In the genomic region with DNA sequence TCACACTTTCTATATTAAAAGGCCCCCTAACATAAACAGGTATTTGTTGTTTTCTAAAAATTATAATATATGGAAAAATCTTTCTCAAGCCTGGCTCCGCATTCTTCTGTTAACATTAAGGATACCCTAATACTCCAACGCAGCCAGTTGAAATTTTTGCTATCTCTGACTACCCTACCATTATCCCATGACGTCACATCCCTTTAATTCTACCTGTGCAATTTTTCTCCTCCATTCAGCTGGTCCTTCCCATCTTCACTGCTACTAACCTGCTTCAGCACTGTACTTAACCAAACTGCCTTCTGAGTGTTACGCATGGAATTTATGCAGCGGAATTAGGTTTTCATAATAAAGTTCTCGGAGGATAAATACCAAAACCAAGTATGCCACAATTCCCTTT, we compare ENCODE assay signal across 9 cellular contexts. TPM values are rescaled to one million over a fixed set of nuclear protein-coding genes. Genes with fewer than 3 reads are reported as not detected.
A peak's percentile ranks its signal among the peaks of the same experiment; 100 is the strongest.
DNase-seq lines count a peak whose midpoint lies in the region; ATAC-seq lines count a peak whose summit lies in the region.
"Had no signal": no experiment of that assay in that cellular context is flagged by ENCODE, and none has a peak within 500 bp of the region (broad histone marks: within the 10 kb centered on the region; RNA-seq: fewer than 3 reads in every experiment).

No MANE protein-coding gene starts in this region.

- H3K9ac ChIP-seq in subcutaneous abdominal adipose tissue (ENCODE audit: low read length in 5 of 5), result peak overlapping the region; percentile 88 to 93 (median 92)

- peaks cover 31% of the 10 kb centered on the region for H3K4me1 Mint-ChIP-seq in activated CD4-positive, alpha-beta T cell treated with anti-CD3 and anti-CD28 coated beads for 36 hours
- peaks cover 49% of the 10 kb centered on the region for H3K4me1 Mint-ChIP-seq in activated CD8-positive, alpha-beta T cell treated with anti-CD3 and anti-CD28 coated beads, Interleukin-2, amount 10 ng/mL, durations not matched to agents 7 days and 5 days (ENCODE audit: low read depth)
- peaks cover 25 to 27% of the 10 kb centered on the region in 2 donors for H3K4me1 Mint-ChIP-seq in immature natural killer cell

- no peaks in the 10 kb centered on the region for H3K27me3 Mint-ChIP-seq in activated CD4-positive, alpha-beta T cell treated with anti-CD3 and anti-CD28 coated beads for 36 hours
- no peaks in the 10 kb centered on the region for H3K27me3 Mint-ChIP-seq in activated CD8-positive, alpha-beta T cell treated with anti-CD3 and anti-CD28 coated beads, Interleukin-2, amount 10 ng/mL, durations not matched to agents 7 days and 5 days (ENCODE audit: low read depth)
- peaks cover 1 to 8% (median 7%) of the 10 kb centered on the region in 3 donors for H3K27me3 Mint-ChIP-seq in immature natural killer cell (ENCODE audit: low read depth in 3 of 3)

- H3K4me3 Mint-ChIP-seq in activated CD4-positive, alpha-beta T cell treated with anti-CD3 and anti-CD28 coated beads for 36 hours, result peak overlapping the region; percentile 89
- peak overlapping the region; percentile 97 for H3K4me3 Mint-ChIP-seq in activated CD8-positive, alpha-beta T cell treated with anti-CD3 and anti-CD28 coated beads, Interleukin-2, amount 10 ng/mL, durations not matched to agents 7 days and 5 days
- H3K4me3 Mint-ChIP-seq in immature natural killer cell, result peak overlapping the region; percentile 98 to 99 (median 99)

- H3K9me3 ChIP-seq in subcutaneous abdominal adipose tissue (ENCODE audit: control insufficient read depth in 5 of 5, low read length in 5 of 5), result no peaks in the 10 kb centered on the region

- H3K36me3 ChIP-seq in subcutaneous abdominal adipose tissue (ENCODE audit: control insufficient read depth in 5 of 5, insufficient read depth in 5 of 5, low read length in 5 of 5), result peaks cover 0 to 8% (median 4%) of the 10 kb centered on the region in 5 donors

- ATAC-seq in activated CD4-positive, alpha-beta T cell treated with anti-CD3 and anti-CD28 coated beads for 36 hours, result no peak
- ATAC-seq in activated CD8-positive, alpha-beta T cell treated with anti-CD3 and anti-CD28 coated beads, Interleukin-2, amount 10 ng/mL, durations not matched to agents 7 days and 5 days, result no peak
- ATAC-seq in GM18858 (IDR thresholded peaks at IDR 0.05; ENCODE audit: unreplicated experiment), result no peak

- POLR2A ChIA-PET in activated CD4-positive, alpha-beta T cell treated with anti-CD3 and anti-CD28 coated beads for 36 hours (lab: Charles Lee), result no interaction called here
- POLR2A ChIA-PET in activated CD8-positive, alpha-beta T cell treated with anti-CD3 and anti-CD28 coated beads, Interleukin-2, amount 10 ng/mL, durations not matched to agents 7 days and 5 days (lab: Charles Lee), result interaction anchor here (0.9 to 1.2 kb wide), 3 partner anchors 9 to 152 kb away, joined by 3 read pairs; a partner anchor contains a TSS

- CTCF ChIA-PET in activated CD4-positive, alpha-beta T cell treated with anti-CD3 and anti-CD28 coated beads for 36 hours (lab: Charles Lee), result interaction anchor here (0.7 to 1.1 kb wide), 3 partner anchors 29 to 153 kb away, joined by 3 read pairs; no protein-coding TSS in a partner anchor
- CTCF ChIA-PET in activated CD8-positive, alpha-beta T cell treated with anti-CD3 and anti-CD28 coated beads, Interleukin-2, amount 10 ng/mL, durations not matched to agents 7 days and 5 days (lab: Charles Lee), result interaction anchor here (1.0 to 1.9 kb wide), 3 partner anchors 9 to 45 kb away, joined by 5 to 6 read pairs (median 5); a partner anchor contains a TSS

- peak overlapping the region; percentile 97 for H3K27ac Mint-ChIP-seq in activated CD4-positive, alpha-beta T cell treated with anti-CD3 and anti-CD28 coated beads for 36 hours
- peak overlapping the region; percentile 97 for H3K27ac Mint-ChIP-seq in activated CD8-positive, alpha-beta T cell treated with anti-CD3 and anti-CD28 coated beads, Interleukin-2, amount 10 ng/mL, durations not matched to agents 7 days and 5 days
- H3K27ac Mint-ChIP-seq in immature natural killer cell, result peak overlapping the region in 4 of 6 donors; percentile 97 to 99 (median 98)

- peaks cover 3 to 18% (median 11%) of the 10 kb centered on the region in 5 donors for H3K4me1 ChIP-seq in subcutaneous abdominal adipose tissue (ENCODE audit: control insufficient read depth in 5 of 5, insufficient read depth in 5 of 5, low read length in 5 of 5)

- no peaks in the 10 kb centered on the region for H3K9me3 Mint-ChIP-seq in activated CD4-positive, alpha-beta T cell treated with anti-CD3 and anti-CD28 coated beads for 36 hours (ENCODE audit: low read depth)
- no peaks in the 10 kb centered on the region for H3K9me3 Mint-ChIP-seq in activated CD8-positive, alpha-beta T cell treated with anti-CD3 and anti-CD28 coated beads, Interleukin-2, amount 10 ng/mL, durations not matched to agents 7 days and 5 days (ENCODE audit: insufficient read depth)
- no peaks in the 10 kb centered on the region for H3K9me3 Mint-ChIP-seq in immature natural killer cell

- peak overlapping the region; percentile 86 to 99 (median 91) for H3K4me3 ChIP-seq in subcutaneous abdominal adipose tissue (ENCODE audit: low read depth in 1 of 5, low read length in 5 of 5)

- H3K27ac ChIP-seq in subcutaneous abdominal adipose tissue (ENCODE audit: low read depth, low read length), result peak overlapping the region; percentile 81

- intact Hi-C loops in activated CD4-positive, alpha-beta T cell treated with anti-CD3 and anti-CD28 coated beads for 36 hours (cut with DNase I, micrococcal nuclease), result loop anchor here (2.0 to 10.0 kb wide), 9 partner anchors 103 to 1735 kb away; a partner anchor contains a TSS

- no peaks in the 10 kb centered on the region for H3K27me3 ChIP-seq in subcutaneous abdominal adipose tissue (ENCODE audit: control insufficient read depth in 5 of 5, insufficient read depth in 4 of 5, low read length in 5 of 5)

- DNase-seq in activated CD4-positive, alpha-beta T cell treated with anti-CD3 and anti-CD28 coated beads for 36 hours, result no peak
- no peak for DNase-seq in activated CD4-positive, alpha-beta T cell treated with anti-CD3 and anti-CD28 coated beads, Interleukin-2, amount 50 U/mL, for 4 hours
- DNase-seq in activated CD8-positive, alpha-beta T cell treated with anti-CD3 and anti-CD28 coated beads, Interleukin-2, amount 10 ng/mL, durations not matched to agents 7 days and 5 days, result no peak
- DNase-seq in immature natural killer cell (no peak), midbrain (lab: John Stamatoyannopoulos, UW) (no peak), DMS153 treated with DMSO at 0.1 percent for 48 hours (lab: John Stamatoyannopoulos, UW; ENCODE audit: unreplicated experiment) (no peak)
- DNase-seq: T-helper 9 cell had no signal

- H3K36me3 Mint-ChIP-seq in activated CD4-positive, alpha-beta T cell treated with anti-CD3 and anti-CD28 coated beads for 36 hours (ENCODE audit: low read depth), result peaks cover 9% of the 10 kb centered on the region
- peaks cover 19% of the 10 kb centered on the region for H3K36me3 Mint-ChIP-seq in activated CD8-positive, alpha-beta T cell treated with anti-CD3 and anti-CD28 coated beads, Interleukin-2, amount 10 ng/mL, durations not matched to agents 7 days and 5 days (ENCODE audit: low read depth)
- H3K36me3 Mint-ChIP-seq in immature natural killer cell, result no peaks in the 10 kb centered on the region

RNA-seq across cellular contexts. Expression of a gene that starts 1.0 kb away (rescaled TPM):
- total RNA-seq in activated CD4-positive, alpha-beta T cell treated with anti-CD3 and anti-CD28 coated beads for 36 hours, result 10 to 100 TPM; 45.8 to 46.1 TPM
- 10 to 100 TPM; 35.6 to 37.3 TPM for total RNA-seq in activated CD8-positive, alpha-beta T cell treated with anti-CD3 and anti-CD28 coated beads, Interleukin-2, amount 10 ng/mL, durations not matched to agents 7 days and 5 days
- polyA plus RNA-seq in immature natural killer cell, result 10 to 100 TPM; 30.9 to 38.0 (median 33.4) TPM

RNA-seq across cellular contexts. Expression of a gene that starts 19.4 kb away (rescaled TPM):
- 10 to 100 TPM; 20.5 to 23.6 TPM for total RNA-seq in activated CD4-positive, alpha-beta T cell treated with anti-CD3 and anti-CD28 coated beads for 36 hours
- 10 to 100 TPM; 13.4 to 13.5 TPM for total RNA-seq in activated CD8-positive, alpha-beta T cell treated with anti-CD3 and anti-CD28 coated beads, Interleukin-2, amount 10 ng/mL, durations not matched to agents 7 days and 5 days
- polyA plus RNA-seq in immature natural killer cell, result 1 to 10 TPM; 2.1 to 8.3 (median 5.3) TPM
